In the genomic region with DNA sequence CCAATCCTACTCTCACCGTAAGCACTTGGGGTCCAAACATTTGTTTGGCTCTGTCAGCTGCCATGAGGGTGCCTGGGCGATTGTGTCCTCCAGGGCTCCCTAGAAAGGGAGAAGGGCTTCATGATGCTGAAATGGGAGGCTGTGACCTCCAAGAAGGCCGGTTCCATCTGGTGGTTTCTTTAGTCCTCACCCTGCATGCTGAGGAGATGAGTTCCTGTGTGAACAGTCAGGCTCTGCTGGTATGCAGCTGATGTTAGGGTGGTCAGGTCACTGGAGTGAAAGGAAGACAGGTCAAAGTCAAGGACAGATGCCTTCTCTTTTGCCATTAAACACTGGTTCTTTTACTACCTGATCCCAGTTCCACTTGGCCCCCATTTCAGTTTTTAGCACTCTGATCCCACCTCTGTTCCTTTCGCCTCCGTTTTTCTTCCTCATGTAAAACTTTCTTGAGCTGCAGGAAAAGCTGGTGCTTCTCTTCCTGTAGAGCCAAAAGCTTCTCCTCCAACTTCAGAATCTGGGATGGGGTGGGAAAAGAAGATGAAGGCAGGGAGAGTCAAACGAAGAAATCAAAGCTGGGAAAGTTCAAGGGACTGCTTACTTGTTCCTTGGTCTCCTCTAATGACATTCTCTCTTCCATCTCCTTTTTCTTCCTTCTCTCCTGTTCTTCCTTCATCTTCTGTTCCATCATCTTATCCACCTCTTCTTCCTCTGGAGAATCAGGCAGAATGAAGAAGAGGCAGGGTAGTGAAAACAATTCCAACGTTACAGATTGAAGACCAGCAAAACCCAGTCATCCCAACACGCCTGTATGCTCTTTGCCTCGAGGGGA, we compare ENCODE assay signal across 8 cellular contexts. TPM values are rescaled to one million over a fixed set of nuclear protein-coding genes. Genes with fewer than 3 reads are reported as not detected.
DNase-seq lines count a peak whose midpoint lies in the region; ATAC-seq, FAIRE-seq and TF ChIP-seq lines count a peak whose summit lies in the region.

No MANE protein-coding gene starts in this region.

- peak overlapping the region; percentile 87 for H3K4me3 Mint-ChIP-seq in activated T-cell treated with anti-CD3 and anti-CD28 coated beads, Interleukin-2, amount 50 U/mL, for 4 hours
- H3K4me3 Mint-ChIP-seq in activated T-cell treated with anti-CD3 and anti-CD28 coated beads, Interleukin-2, amount 50 U/mL, for 72 hours = peak overlapping the region; percentile 90 to 96

- peaks cover 8% of the 10 kb centered on the region for H3K9me1 ChIP-seq in keratinocyte (ENCODE audit: control insufficient read depth, extremely low read depth, insufficient read depth, low read length)

- no peak for DNase-seq in activated T-cell treated with anti-CD3 and anti-CD28 coated beads, Interleukin-2, amount 50 U/mL, for 4 hours
- DNase-seq in activated T-cell treated with anti-CD3 and anti-CD28 coated beads, Interleukin-2, amount 50 U/mL, for 1 hour = no peak
- DNase-seq in activated T-cell treated with anti-CD3 and anti-CD28 coated beads, Interleukin-2, amount 50 U/mL, for 72 hours = no peak
- DNase-seq in keratinocyte (ENCODE audit: low read depth, low spot score) = no peak
- no peak for DNase-seq in thoracic aorta (ENCODE audit: low spot score)
- no peak for DNase-seq in GM20000 (ENCODE audit: low spot score)
- DNase-seq in activated CD4-positive, CD25-positive, alpha-beta regulatory T cell treated with anti-CD3 and anti-CD28 coated beads, Interleukin-2, amount 50 U/mL, for 72 hours = no peak
- DNase-seq in MV-4-11 (lab: John Stamatoyannopoulos, UW) = no peak

- H3K27me3 ChIP-seq in keratinocyte (ENCODE audit: control insufficient read depth, extremely low read depth, insufficient read depth, low read length) (no peaks in the 10 kb centered on the region), thoracic aorta (replicated peaks; ENCODE audit: insufficient read depth) (no peaks in the 10 kb centered on the region)

- H3K27ac ChIP-seq in keratinocyte (ENCODE audit: control insufficient read depth, insufficient read depth, low read length) = peak overlapping the region; percentile 53
- H3K27ac ChIP-seq in thoracic aorta = peak overlapping the region; percentile 90 to 98

- H3K4me3 ChIP-seq in keratinocyte (ENCODE audit: control insufficient read depth in 2 of 3, extremely low read depth in 1 of 3, insufficient read depth in 2 of 3, low read depth in 1 of 3, low read length in 3 of 3) (peak overlapping the region; percentile 73 to 92 (median 79)), thoracic aorta (peak overlapping the region; percentile 99)

- H3K4me1 Mint-ChIP-seq in activated T-cell treated with anti-CD3 and anti-CD28 coated beads, Interleukin-2, amount 50 U/mL, for 4 hours (ENCODE audit: low read depth) = peaks cover 55% of the 10 kb centered on the region
- peaks cover 70% of the 10 kb centered on the region for H3K4me1 Mint-ChIP-seq in activated T-cell treated with anti-CD3 and anti-CD28 coated beads, Interleukin-2, amount 50 U/mL, for 72 hours (ENCODE audit: low read depth)

- ATAC-seq in activated T-cell treated with anti-CD3 and anti-CD28 coated beads, Interleukin-2, amount 50 U/mL, for 4 hours = no peak
- ATAC-seq in activated T-cell treated with anti-CD3 and anti-CD28 coated beads, Interleukin-2, amount 50 U/mL, for 72 hours (replicated peaks in 1 of 2) = no peak
- ATAC-seq in thoracic aorta (ENCODE audit: insufficient number of reproducible peaks, low FRiP score, low read depth) = no peak

- H3K27ac Mint-ChIP-seq in activated T-cell treated with anti-CD3 and anti-CD28 coated beads, Interleukin-2, amount 50 U/mL, for 72 hours = peak overlapping the region; percentile 92

- H3K9ac ChIP-seq in keratinocyte (ENCODE audit: control insufficient read depth, extremely low read depth, insufficient read depth, low read length) = peak overlapping the region; percentile 77

- peaks cover 41% of the 10 kb centered on the region for H3K36me3 Mint-ChIP-seq in activated T-cell treated with anti-CD3 and anti-CD28 coated beads, Interleukin-2, amount 50 U/mL, for 4 hours (ENCODE audit: insufficient read depth)
- peaks cover 26 to 33% of the 10 kb centered on the region in 2 donors for H3K36me3 Mint-ChIP-seq in activated T-cell treated with anti-CD3 and anti-CD28 coated beads, Interleukin-2, amount 50 U/mL, for 72 hours (ENCODE audit: insufficient read depth in 2 of 2)

- H3K9me3 Mint-ChIP-seq in activated T-cell treated with anti-CD3 and anti-CD28 coated beads, Interleukin-2, amount 50 U/mL, for 4 hours = no peaks in the 10 kb centered on the region
- H3K9me3 Mint-ChIP-seq in activated T-cell treated with anti-CD3 and anti-CD28 coated beads, Interleukin-2, amount 50 U/mL, for 72 hours = no peaks in the 10 kb centered on the region

- H3K4me1 ChIP-seq in keratinocyte (ENCODE audit: control insufficient read depth, extremely low read depth, insufficient read depth, low read length) (peaks cover 45% of the 10 kb centered on the region), thoracic aorta (ENCODE audit: control insufficient read depth in 1 of 2, low read depth in 2 of 2) (peaks cover 30 to 48% of the 10 kb centered on the region in 2 donors)

- dilution Hi-C loops in keratinocyte (cut with MboI; ENCODE audit: extremely low pct_ligation_motif_present, low sequenced_read_pairs) = no loop called here

- H3K4me2 ChIP-seq in keratinocyte (ENCODE audit: control insufficient read depth, extremely low read depth, insufficient read depth, low read depth, low read length) = peak overlapping the region; percentile 88

- H3K27me3 Mint-ChIP-seq in activated T-cell treated with anti-CD3 and anti-CD28 coated beads, Interleukin-2, amount 50 U/mL, for 4 hours (ENCODE audit: low read depth) = no peaks in the 10 kb centered on the region
- no peaks in the 10 kb centered on the region for H3K27me3 Mint-ChIP-seq in activated T-cell treated with anti-CD3 and anti-CD28 coated beads, Interleukin-2, amount 50 U/mL, for 72 hours (ENCODE audit: low read depth)

- no peaks in the 10 kb centered on the region for H3K9me3 ChIP-seq in keratinocyte (ENCODE audit: control insufficient read depth, low read depth, low read length)
- H3K9me3 ChIP-seq in thoracic aorta = no peaks in the 10 kb centered on the region

- no peak overlapping the region for H2AFZ ChIP-seq in keratinocyte (ENCODE audit: control insufficient read depth, low read length)

- no peak for TF ChIP-seq CTCF in keratinocyte (optimal IDR thresholded peaks at IDR 0.05 in 1 of 3, IDR thresholded peaks at IDR 0.05 in 1 of 3, conservative IDR thresholded peaks at IDR 0.05 in 1 of 3; ENCODE audit: extremely low read depth in 1 of 3, insufficient read depth in 2 of 3, low read length in 3 of 3)
- no peak for TF ChIP-seq CTCF in thoracic aorta (IDR thresholded peaks at IDR 0.05)
- TF ChIP-seq CTCF in GM20000 (IDR thresholded peaks at IDR 0.05; ENCODE audit: extremely low read depth, missing control alignments) = no peak

- H3K79me2 ChIP-seq in keratinocyte (ENCODE audit: control insufficient read depth, insufficient read depth, low read length) = peaks cover 45% of the 10 kb centered on the region

- peak; percentile 34 for FAIRE-seq in keratinocyte (lab: Jason Lieb, UNC)

- H3K36me3 ChIP-seq in keratinocyte (ENCODE audit: control insufficient read depth in 2 of 2, extremely low read depth in 1 of 2, insufficient read depth in 2 of 2, low read length in 2 of 2) = peaks cover 44 to 73% of the 10 kb centered on the region in 2 experiments
- peaks cover 66% of the 10 kb centered on the region for H3K36me3 ChIP-seq in thoracic aorta

- peaks cover 42% of the 10 kb centered on the region for H4K20me1 ChIP-seq in keratinocyte (ENCODE audit: control insufficient read depth, extremely low read depth, insufficient read depth, low read length)

RNA-seq across cellular contexts. Expression of gene GPS2, which starts 1.1 kb away (rescaled TPM):
- 10 to 100 TPM; 80.6 to 92.8 (median 87.1) TPM for total RNA-seq in activated T-cell treated with anti-CD3 and anti-CD28 coated beads, Interleukin-2, amount 50 U/mL, for 4 hours
- total RNA-seq in activated T-cell treated with anti-CD3 and anti-CD28 coated beads, Interleukin-2, amount 50 U/mL, for 72 hours = 10 to 100 TPM; 50.5 to 50.7 TPM
- polyA plus RNA-seq in keratinocyte = 20.7 to 54.1 TPM (median 24.7 TPM) in 3 replicates
- polyA plus RNA-seq in keratinocyte (2011; ENCODE audit: low read depth) = 58.5 TPM
- 32.2 and 40.0 TPM in 2 replicates for polyA plus RNA-seq in keratinocyte (2011; cell fraction: cytosol; rRNA removed)
- 47.1 and 50.6 TPM in 2 replicates for polyA plus RNA-seq in keratinocyte (2011; cell fraction: nucleus; rRNA removed)
- 34.3 and 42.9 TPM in 2 replicates for polyA plus RNA-seq in keratinocyte (2012; ENCODE audit: low replicate concordance)
- polyA minus RNA-seq in keratinocyte = 32.9 to 79.9 TPM (median 35.9 TPM) in 3 replicates
- 21.3 TPM for polyA minus RNA-seq in keratinocyte (2011; cell fraction: cytosol; rRNA and poly(A)+ RNA removed)
- 9.5 and 11.7 TPM in 2 replicates for polyA minus RNA-seq in keratinocyte (2011; cell fraction: nucleus; rRNA and poly(A)+ RNA removed)
- 10 to 100 TPM; 66.5 to 100.0 TPM for total RNA-seq in thoracic aorta

RNA-seq across cellular contexts. Expression of gene EIF5A, which starts 6.7 kb away (rescaled TPM):
- total RNA-seq in activated T-cell treated with anti-CD3 and anti-CD28 coated beads, Interleukin-2, amount 50 U/mL, for 4 hours = 1,000 to 10,000 TPM; 1,821 to 1,965 (median 1,822) TPM
- total RNA-seq in activated T-cell treated with anti-CD3 and anti-CD28 coated beads, Interleukin-2, amount 50 U/mL, for 72 hours = 100 to 1,000 TPM; 547 to 594 TPM
- polyA plus RNA-seq in keratinocyte = 769 to 1,493 TPM (median 948 TPM) in 3 replicates
- 1,059 TPM for polyA plus RNA-seq in keratinocyte (2011; ENCODE audit: low read depth)
- 978 and 1,013 TPM in 2 replicates for polyA plus RNA-seq in keratinocyte (2011; cell fraction: cytosol; rRNA removed)
- polyA plus RNA-seq in keratinocyte (2011; cell fraction: nucleus; rRNA removed) = 468 and 536 TPM in 2 replicates
- 614 and 1,141 TPM in 2 replicates for polyA plus RNA-seq in keratinocyte (2012; ENCODE audit: low replicate concordance)
- polyA minus RNA-seq in keratinocyte = 884 to 1,075 TPM (median 1,030 TPM) in 3 replicates
- 1,192 TPM for polyA minus RNA-seq in keratinocyte (2011; cell fraction: cytosol; rRNA and poly(A)+ RNA removed)
- 194 and 269 TPM in 2 replicates for polyA minus RNA-seq in keratinocyte (2011; cell fraction: nucleus; rRNA and poly(A)+ RNA removed)
- total RNA-seq in thoracic aorta = 100 to 1,000 TPM; 118 to 130 TPM

RNA-seq across cellular contexts. Expression of gene NEURL4, which starts 15.0 kb away (rescaled TPM):
- total RNA-seq in activated T-cell treated with anti-CD3 and anti-CD28 coated beads, Interleukin-2, amount 50 U/mL, for 4 hours = 10 to 100 TPM; 73.1 to 88.0 (median 82.4) TPM
- 10 to 100 TPM; 35.7 to 37.6 TPM for total RNA-seq in activated T-cell treated with anti-CD3 and anti-CD28 coated beads, Interleukin-2, amount 50 U/mL, for 72 hours
- polyA plus RNA-seq in keratinocyte = 11.3 to 18.9 TPM (median 13.5 TPM) in 3 replicates
- 6.3 TPM for polyA plus RNA-seq in keratinocyte (2011; ENCODE audit: low read depth)
- 4.4 and 4.9 TPM in 2 replicates for polyA plus RNA-seq in keratinocyte (2011; cell fraction: cytosol; rRNA removed)
- 70.5 and 88.4 TPM in 2 replicates for polyA plus RNA-seq in keratinocyte (2011; cell fraction: nucleus; rRNA removed)
- 12.4 and 13.1 TPM in 2 replicates for polyA plus RNA-seq in keratinocyte (2012; ENCODE audit: low replicate concordance)
- 12.5 to 33.7 TPM (median 17.8 TPM) in 3 replicates for polyA minus RNA-seq in keratinocyte
- 6.1 TPM for polyA minus RNA-seq in keratinocyte (2011; cell fraction: cytosol; rRNA and poly(A)+ RNA removed)
- polyA minus RNA-seq in keratinocyte (2011; cell fraction: nucleus; rRNA and poly(A)+ RNA removed) = 32.3 TPM in 2 replicates
- total RNA-seq in thoracic aorta = 10 to 100 TPM; 24.4 to 45.3 TPM

RNA-seq across cellular contexts. Expression of gene YBX2, which starts 19.7 kb away (rescaled TPM):
- total RNA-seq in activated T-cell treated with anti-CD3 and anti-CD28 coated beads, Interleukin-2, amount 50 U/mL, for 4 hours = under 1 TPM in 1 of 3 donors, not detected in 2; 0.18 TPM
- 1 to 10 TPM; 3.6 to 9.5 TPM for total RNA-seq in activated T-cell treated with anti-CD3 and anti-CD28 coated beads, Interleukin-2, amount 50 U/mL, for 72 hours
- 0.01 to 0.05 TPM (median 0.05 TPM) in 3 replicates for polyA plus RNA-seq in keratinocyte
- not detected for polyA plus RNA-seq in keratinocyte (2011; ENCODE audit: low read depth)
- polyA plus RNA-seq in keratinocyte (2011; cell fraction: cytosol; rRNA removed) = 0.05 TPM in 1 of 2 replicates, not detected in the other
- 0.09 and 0.20 TPM in 2 replicates for polyA plus RNA-seq in keratinocyte (2011; cell fraction: nucleus; rRNA removed)
- 0.09 and 0.20 TPM in 2 replicates for polyA plus RNA-seq in keratinocyte (2012; ENCODE audit: low replicate concordance)
- polyA minus RNA-seq in keratinocyte = not detected in 3 replicates
- polyA minus RNA-seq in keratinocyte (2011; cell fraction: cytosol; rRNA and poly(A)+ RNA removed) = not detected
- not detected in 2 replicates for polyA minus RNA-seq in keratinocyte (2011; cell fraction: nucleus; rRNA and poly(A)+ RNA removed)
- not detected for total RNA-seq in thoracic aorta

RNA-seq across cellular contexts. Expression of gene ACAP1, which starts 22.2 kb away (rescaled TPM):
- 100 to 1,000 TPM; 119 to 126 (median 123) TPM for total RNA-seq in activated T-cell treated with anti-CD3 and anti-CD28 coated beads, Interleukin-2, amount 50 U/mL, for 4 hours
- 100 to 1,000 TPM; 690 to 708 TPM for total RNA-seq in activated T-cell treated with anti-CD3 and anti-CD28 coated beads, Interleukin-2, amount 50 U/mL, for 72 hours
- 0.33 to 3.1 TPM (median 1.7 TPM) in 3 replicates for polyA plus RNA-seq in keratinocyte
- polyA plus RNA-seq in keratinocyte (2011; ENCODE audit: low read depth) = 0.87 TPM
- 0.27 and 1.1 TPM in 2 replicates for polyA plus RNA-seq in keratinocyte (2011; cell fraction: cytosol; rRNA removed)
- 0.22 and 0.29 TPM in 2 replicates for polyA plus RNA-seq in keratinocyte (2011; cell fraction: nucleus; rRNA removed)
- 3.5 and 11.7 TPM in 2 replicates for polyA plus RNA-seq in keratinocyte (2012; ENCODE audit: low replicate concordance)
- polyA minus RNA-seq in keratinocyte = not detected in 3 replicates
- polyA minus RNA-seq in keratinocyte (2011; cell fraction: cytosol; rRNA and poly(A)+ RNA removed) = not detected
- polyA minus RNA-seq in keratinocyte (2011; cell fraction: nucleus; rRNA and poly(A)+ RNA removed) = not detected in 2 replicates
- 1 to 10 TPM; 6.8 to 9.9 TPM for total RNA-seq in thoracic aorta

Comparison
In these comparisons a context has a peak if more than half of its experiments do, and no peak if none do; other contexts are left out.
1. RNA of gene EIF5A, which starts 6.7 kb away (total RNA-seq): 1,821 to 1,965 TPM in activated T-cell treated with anti-CD3 and anti-CD28 coated beads, Interleukin-2, amount 50 U/mL, for 4 hours and 547 to 594 TPM in activated T-cell treated with anti-CD3 and anti-CD28 coated beads, Interleukin-2, amount 50 U/mL, for 72 hours; 118 to 130 TPM in thoracic aorta; every median in the first group is over 4 times any median in the second.